Comparison of ENCODE assay signal across 9 cellular contexts in genomic region chr5:37514946-37515345, GRCh38.
"Had no signal": no experiment of that assay in that cellular context is flagged by ENCODE, and none has a peak within 500 bp of the region (broad histone marks: within the 10 kb centered on the region; RNA-seq: fewer than 3 reads in every experiment).

No MANE protein-coding gene starts in this region.

- H3K4me3 ChIP-seq: GM23248, HAP-1 had no signal

- H3K27ac ChIP-seq: GM23248, HL-60, KMS-11 had no signal

- H3K4me3 Mint-ChIP-seq: IgD-negative memory B cell had no signal

- H3K9me3 ChIP-seq: HAP-1 had no signal

- H3K4me2 ChIP-seq: KMS-11 had no signal

- H2AFZ ChIP-seq: GM23248 had no signal

- ATAC-seq: HCT116, HepG2 had no signal

- H3K4me1 ChIP-seq: HAP-1 had no signal

- DNase-seq: GM23248, H7, KBM-7 had no signal

- H3K36me3 ChIP-seq: HAP-1 had no signal

- H3K27me3 Mint-ChIP-seq: IgD-negative memory B cell had no signal
